ENCODE assay signal across 15 cellular contexts in genomic region chr1:218201004-218201403, GRCh38.
"Had no signal": no experiment of that assay in that cellular context is flagged by ENCODE, and none has a peak within 500 bp of the region (broad histone marks: within the 10 kb centered on the region; RNA-seq: fewer than 3 reads in every experiment).

No MANE protein-coding gene starts in this region.

- H3K4me3 Mint-ChIP-seq: activated naive CD8-positive, alpha-beta T cell treated with anti-CD3 and anti-CD28 coated beads for 36 hours; naive thymus-derived CD4-positive, alpha-beta T cell; stimulated activated memory B cell treated with anti-CD40 and anti-IgM and Interleukin-4, amounts not matched to agents 10 μg/mL and 1 μg/mL and 100 μg/mL, for 72 hours had no signal

- H3K9ac ChIP-seq: parathyroid adenoma had no signal

- H2AFZ ChIP-seq: parathyroid adenoma had no signal

- H3K4me3 ChIP-seq: left lung, tibial artery had no signal

- H3K27ac ChIP-seq: epithelial cell of prostate, left lung, parathyroid adenoma, tibial artery had no signal

- H3K27me3 ChIP-seq: tibial artery had no signal

- H3K4me1 ChIP-seq: left lung, parathyroid adenoma, tibial artery had no signal

- ATAC-seq: activated CD4-positive, CD25-positive, alpha-beta regulatory T cell treated with anti-CD3 and anti-CD28 coated beads, Interleukin-2, amount 50 U/mL, for 24 hours; left lung; naive thymus-derived CD4-positive, alpha-beta T cell; stimulated activated memory B cell treated with anti-CD40 and anti-IgM and Interleukin-4, amounts not matched to agents 10 μg/mL and 1 μg/mL and 100 μg/mL, for 72 hours had no signal

- H3K36me3 ChIP-seq: left lung, tibial artery had no signal

- H3K27ac Mint-ChIP-seq: activated naive CD8-positive, alpha-beta T cell treated with anti-CD3 and anti-CD28 coated beads for 36 hours; naive thymus-derived CD4-positive, alpha-beta T cell; stimulated activated memory B cell treated with anti-CD40 and anti-IgM and Interleukin-4, amounts not matched to agents 10 μg/mL and 1 μg/mL and 100 μg/mL, for 72 hours had no signal

- DNase-seq: activated CD4-positive, alpha-beta T cell treated with anti-CD3 and anti-CD28 coated beads, Interleukin-2, amount 50 U/mL, for 1 hour; activated CD8-positive, alpha-beta memory T cell treated with anti-CD3 and anti-CD28 coated beads for 24 hours; activated gamma-delta T cell treated with Interleukin-2 at 50 U/mL for 16 hours; activated naive CD8-positive, alpha-beta T cell treated with anti-CD3 and anti-CD28 coated beads for 36 hours; anterior cingulate cortex; left lung; mammary epithelial cell; naive thymus-derived CD4-positive, alpha-beta T cell; stimulated activated CD4-positive, alpha-beta T cell treated with anti-CD3 and anti-CD28 coated beads, Interleukin-2, amount 100 ng/mL, for 48 hours; T1000; tibial artery had no signal

- H3K79me2 ChIP-seq: parathyroid adenoma had no signal

- H3K9me3 ChIP-seq: left lung, tibial artery had no signal

- H3K27me3 Mint-ChIP-seq: activated naive CD8-positive, alpha-beta T cell treated with anti-CD3 and anti-CD28 coated beads for 36 hours; stimulated activated memory B cell treated with anti-CD40 and anti-IgM and Interleukin-4, amounts not matched to agents 10 μg/mL and 1 μg/mL and 100 μg/mL, for 72 hours had no signal

- H3K9me3 Mint-ChIP-seq: activated naive CD8-positive, alpha-beta T cell treated with anti-CD3 and anti-CD28 coated beads for 36 hours had no signal

- H3K4me1 Mint-ChIP-seq: activated naive CD8-positive, alpha-beta T cell treated with anti-CD3 and anti-CD28 coated beads for 36 hours; naive thymus-derived CD4-positive, alpha-beta T cell; stimulated activated memory B cell treated with anti-CD40 and anti-IgM and Interleukin-4, amounts not matched to agents 10 μg/mL and 1 μg/mL and 100 μg/mL, for 72 hours had no signal

- H3K36me3 Mint-ChIP-seq: activated naive CD8-positive, alpha-beta T cell treated with anti-CD3 and anti-CD28 coated beads for 36 hours; naive thymus-derived CD4-positive, alpha-beta T cell; stimulated activated memory B cell treated with anti-CD40 and anti-IgM and Interleukin-4, amounts not matched to agents 10 μg/mL and 1 μg/mL and 100 μg/mL, for 72 hours had no signal
